7 cellular contexts compared by ENCODE assay signal in the genomic region with DNA sequence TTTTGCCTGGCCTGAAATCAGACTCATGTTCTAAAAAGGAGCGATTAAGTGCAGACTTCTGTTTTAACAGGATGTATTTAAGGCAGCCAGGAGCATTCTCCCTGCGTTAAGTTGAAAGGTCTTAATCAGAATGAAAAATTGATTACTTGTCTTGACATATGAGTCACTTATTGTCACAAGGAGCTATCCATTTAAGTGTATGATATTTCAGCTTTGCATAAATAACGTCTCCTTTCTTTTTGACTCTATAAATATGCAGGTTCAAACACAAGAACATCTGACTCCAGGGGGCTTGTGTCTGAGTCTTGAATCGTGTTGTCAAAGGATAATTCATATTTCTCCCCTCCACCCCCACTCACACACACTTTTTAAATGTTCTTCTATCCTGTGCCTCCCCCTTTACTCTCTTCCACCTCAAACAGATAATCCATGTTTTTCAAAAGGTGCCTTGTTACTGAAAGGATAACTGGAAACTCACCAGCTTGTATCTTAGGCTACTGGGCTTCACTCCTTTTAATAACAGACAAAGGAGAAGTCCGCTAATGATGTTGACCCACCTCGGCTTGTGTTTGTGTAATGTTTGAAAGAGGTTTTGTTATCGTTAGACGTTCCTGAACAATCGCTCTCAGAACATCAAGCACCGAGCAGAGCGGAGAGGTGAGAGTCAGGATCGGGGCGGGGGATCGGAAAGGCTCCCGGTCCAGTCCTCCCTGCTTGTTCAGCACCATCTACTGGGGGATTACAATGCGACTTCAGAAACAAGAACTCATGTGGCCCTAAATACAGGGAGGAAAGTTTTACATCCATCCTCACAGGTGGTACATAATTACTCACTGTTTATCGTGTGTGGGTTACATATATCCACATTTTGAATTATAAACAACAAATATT.
A peak's percentile ranks its signal among the peaks of the same experiment; 100 is the strongest.
DNase-seq lines count a peak whose midpoint lies in the region; ATAC-seq and TF ChIP-seq lines count a peak whose summit lies in the region.

No MANE protein-coding gene starts in this region.

- no peaks in the 10 kb centered on the region for H3K36me3 ChIP-seq in hepatocyte (replicated peaks; ENCODE audit: insufficient read depth, low read depth)
- H3K36me3 ChIP-seq in gastroesophageal sphincter: no peaks in the 10 kb centered on the region

- no peaks in the 10 kb centered on the region for H3K4me1 ChIP-seq in hepatocyte (ENCODE audit: insufficient read depth)
- H3K4me1 ChIP-seq in gastroesophageal sphincter: no peaks in the 10 kb centered on the region

- no peaks in the 10 kb centered on the region for H4K20me1 ChIP-seq in hepatocyte (ENCODE audit: insufficient read depth, poor library complexity, severe bottlenecking)

- H3K9me2 ChIP-seq in hepatocyte (replicated peaks; ENCODE audit: insufficient read depth): no peaks in the 10 kb centered on the region

- no peaks in the 10 kb centered on the region for H3K36me3 Mint-ChIP-seq in activated naive CD4-positive, alpha-beta T cell treated with anti-CD3 and anti-CD28 coated beads for 36 hours (ENCODE audit: low read depth)

- peak; percentile 59 for DNase-seq in NCI-H510A (lab: John Stamatoyannopoulos, UW)
- DNase-seq in activated naive CD4-positive, alpha-beta T cell treated with anti-CD3 and anti-CD28 coated beads for 36 hours: peak; percentile 72
- peak; percentile 75 for DNase-seq in hepatocyte (ENCODE audit: low spot score)
- DNase-seq in stimulated activated CD4-positive, alpha-beta T cell treated with anti-CD3 and anti-CD28 coated beads, Interleukin-1b, Interleukin-23, amount 100 ng/mL, for 4 hours (ENCODE audit: low read depth in 2 of 2): peak; percentile 17 to 18
- DNase-seq in HK-2 (ENCODE audit: unreplicated experiment): no peak

- H3K27ac ChIP-seq in hepatocyte: no peak overlapping the region
- H3K27ac ChIP-seq in gastroesophageal sphincter: no peak overlapping the region

- H2AFZ ChIP-seq in hepatocyte: peak overlapping the region; percentile 46

- TF ChIP-seq POLR2A in gastroesophageal sphincter (IDR thresholded peaks at IDR 0.05): no peak

- H3K27ac Mint-ChIP-seq in activated naive CD4-positive, alpha-beta T cell treated with anti-CD3 and anti-CD28 coated beads for 36 hours: peak overlapping the region; percentile 72

- H3K4me2 ChIP-seq in hepatocyte: peak overlapping the region; percentile 69

- H3K27me3 Mint-ChIP-seq in activated naive CD4-positive, alpha-beta T cell treated with anti-CD3 and anti-CD28 coated beads for 36 hours (ENCODE audit: low read depth): no peaks in the 10 kb centered on the region

- peaks cover 17% of the 10 kb centered on the region for H3K4me1 Mint-ChIP-seq in activated naive CD4-positive, alpha-beta T cell treated with anti-CD3 and anti-CD28 coated beads for 36 hours (ENCODE audit: low read depth)

- H3K9me3 ChIP-seq in hepatocyte (ENCODE audit: low read depth): no peaks in the 10 kb centered on the region
- peaks cover 0 to 9% (median 0%) of the 10 kb centered on the region in 3 donors for H3K9me3 ChIP-seq in gastroesophageal sphincter

- H3K27me3 ChIP-seq in hepatocyte (peaks cover 6% of the 10 kb centered on the region), gastroesophageal sphincter (peaks cover 27% of the 10 kb centered on the region)

- H3K9me3 Mint-ChIP-seq in activated naive CD4-positive, alpha-beta T cell treated with anti-CD3 and anti-CD28 coated beads for 36 hours: peaks cover 9% of the 10 kb centered on the region

- no peak for ATAC-seq in gastroesophageal sphincter

- CTCF ChIA-PET in activated naive CD4-positive, alpha-beta T cell treated with anti-CD3 and anti-CD28 coated beads for 36 hours (lab: Charles Lee): interaction anchor here (0.6 to 2.4 kb wide), 8 partner anchors 14 to 494 kb away, joined by 3 to 12 read pairs (median 4); no protein-coding TSS in a partner anchor

- TF ChIP-seq CTCF in GM12872 (IDR thresholded peaks at IDR 0.05; ENCODE audit: insufficient read depth, low read depth, low read length) (0 out of 3 replicates have a peak, but pooled peaks have one; percentile 5), hepatocyte (IDR thresholded peaks at IDR 0.05; ENCODE audit: poor library complexity) (peak; percentile 74), gastroesophageal sphincter (IDR thresholded peaks at IDR 0.05) (peak in 1 of 4 experiments; percentile 35)

- TF ChIP-seq EP300 in gastroesophageal sphincter (IDR thresholded peaks at IDR 0.05): no peak

- intact Hi-C loops in activated naive CD4-positive, alpha-beta T cell treated with anti-CD3 and anti-CD28 coated beads for 36 hours (cut with micrococcal nuclease): loop anchor here (1.0 to 2.0 kb wide), 5 partner anchors 8 to 495 kb away; no protein-coding TSS in a partner anchor

- no peaks in the 10 kb centered on the region for H3K79me2 ChIP-seq in hepatocyte

- no peak overlapping the region for H3K4me3 ChIP-seq in hepatocyte
- no peak overlapping the region for H3K4me3 ChIP-seq in gastroesophageal sphincter

- WGBS in hepatocyte (ENCODE audit: low lambda C conversion rate, missing lambda C conversion rate): 19% methylated on average over 17 of the region's 17 CpGs
- WGBS in gastroesophageal sphincter (ENCODE audit: low coverage in 1 of 2), 2 donors: 7 to 16% methylated on average over 7 to 17 of the region's 17 CpGs

- H3K4me3 Mint-ChIP-seq in activated naive CD4-positive, alpha-beta T cell treated with anti-CD3 and anti-CD28 coated beads for 36 hours: peak overlapping the region; percentile 75
